In genomic region chr2:47311764-47312503, GRCh38 we compare ENCODE assay signal across 17 cellular contexts. TPM values are rescaled to one million over a fixed set of nuclear protein-coding genes. Genes with fewer than 3 reads are reported as not detected.
DNase-seq lines count a peak whose midpoint lies in the region; ATAC-seq and TF ChIP-seq lines count a peak whose summit lies in the region.
"Had no signal": no experiment of that assay in that cellular context is flagged by ENCODE, and none has a peak within 500 bp of the region (broad histone marks: within the 10 kb centered on the region; RNA-seq: fewer than 3 reads in every experiment).

No MANE protein-coding gene starts in this region.

- 85 to 93% methylated on average over 6 to 8 of the region's 8 CpGs for WGBS in gastroesophageal sphincter (ENCODE audit: low coverage in 1 of 2), 2 donors

- H2AFZ ChIP-seq in PC-9, result no peak overlapping the region

- no peaks in the 10 kb centered on the region for H3K36me3 Mint-ChIP-seq in stimulated activated memory B cell treated with anti-CD40 and anti-IgM and Interleukin-4, amounts not matched to agents 10 μg/mL and 1 μg/mL and 100 μg/mL, for 72 hours
- H3K36me3 Mint-ChIP-seq in activated naive CD4-positive, alpha-beta T cell treated with anti-CD3 and anti-CD28 coated beads for 36 hours (ENCODE audit: low read depth), result no peaks in the 10 kb centered on the region
- no peaks in the 10 kb centered on the region for H3K36me3 Mint-ChIP-seq in activated naive CD4-positive, alpha-beta T cell treated with anti-CD3 and anti-CD28 coated beads, Interleukin-2, amount 10 ng/mL, durations not matched to agents 7 days and 5 days

- H4K20me1 ChIP-seq in BLaER1 treated with 17β-estradiol and CSF1 and Interleukin-3, amounts not matched to agents 10 nM and 100 nM, result no peaks in the 10 kb centered on the region
- H4K20me1 ChIP-seq in PC-9 (ENCODE audit: insufficient read depth), result no peaks in the 10 kb centered on the region

- POLR2A ChIA-PET in PC-9 (lab: Charles Lee; ENCODE audit: unreplicated experiment), result no interaction called here

- H3K9me3 Mint-ChIP-seq in stimulated activated memory B cell treated with anti-CD40 and anti-IgM and Interleukin-4, amounts not matched to agents 10 μg/mL and 1 μg/mL and 100 μg/mL, for 72 hours, result no peaks in the 10 kb centered on the region
- H3K9me3 Mint-ChIP-seq in activated naive CD4-positive, alpha-beta T cell treated with anti-CD3 and anti-CD28 coated beads for 36 hours, result no peaks in the 10 kb centered on the region
- H3K9me3 Mint-ChIP-seq in activated naive CD4-positive, alpha-beta T cell treated with anti-CD3 and anti-CD28 coated beads, Interleukin-2, amount 10 ng/mL, durations not matched to agents 7 days and 5 days, result no peaks in the 10 kb centered on the region

- TF ChIP-seq POLR2A in gastroesophageal sphincter (IDR thresholded peaks at IDR 0.05), result no peak

- BruUV-seq in PC-9 (replicated peaks; lab: Mats Ljungman, UMichigan), result no TSS peak

- no peaks in the 10 kb centered on the region for H3K79me2 ChIP-seq in PC-9 (ENCODE audit: low read depth)

- peak overlapping the region; percentile 13 to 94 (median 88); a peak in 21 of 22 replicates for H3K4me2 ChIP-seq in BLaER1 treated with 17β-estradiol and CSF1 and Interleukin-3, amounts not matched to agents 10 nM and 100 nM
- peak overlapping the region; percentile 77 for H3K4me2 ChIP-seq in PC-9
- H3K4me2 ChIP-seq: smooth muscle cell had no signal

- TF ChIP-seq EP300 in gastroesophageal sphincter (IDR thresholded peaks at IDR 0.05), result no peak

- H3K27me3 Mint-ChIP-seq in stimulated activated memory B cell treated with anti-CD40 and anti-IgM and Interleukin-4, amounts not matched to agents 10 μg/mL and 1 μg/mL and 100 μg/mL, for 72 hours, result no peaks in the 10 kb centered on the region
- H3K27me3 Mint-ChIP-seq in activated naive CD4-positive, alpha-beta T cell treated with anti-CD3 and anti-CD28 coated beads for 36 hours (ENCODE audit: low read depth), result peaks cover 3% of the 10 kb centered on the region
- peaks cover 34% of the 10 kb centered on the region for H3K27me3 Mint-ChIP-seq in activated naive CD4-positive, alpha-beta T cell treated with anti-CD3 and anti-CD28 coated beads, Interleukin-2, amount 10 ng/mL, durations not matched to agents 7 days and 5 days

- ATAC-seq in gastroesophageal sphincter, result no peak
- no peak for ATAC-seq in stimulated activated memory B cell treated with anti-CD40 and anti-IgM and Interleukin-4, amounts not matched to agents 10 μg/mL and 1 μg/mL and 100 μg/mL, for 72 hours
- no peak for ATAC-seq in GM21717 (IDR thresholded peaks at IDR 0.05; ENCODE audit: unreplicated experiment)

- CTCF ChIA-PET in PC-9 (lab: Charles Lee), result no interaction called here
- CTCF ChIA-PET in activated naive CD4-positive, alpha-beta T cell treated with anti-CD3 and anti-CD28 coated beads for 36 hours (lab: Charles Lee), result interaction anchor here (0.7 kb wide), 1 partner anchor 97 kb away, joined by 3 read pairs; no protein-coding TSS in a partner anchor
- CTCF ChIA-PET in activated naive CD4-positive, alpha-beta T cell treated with anti-CD3 and anti-CD28 coated beads, Interleukin-2, amount 10 ng/mL, durations not matched to agents 7 days and 5 days (lab: Charles Lee), result interaction anchor here (0.7 to 1.4 kb wide), 2 partner anchors 8 to 323 kb away, joined by 3 to 4 read pairs; no protein-coding TSS in a partner anchor

- H3K27ac Mint-ChIP-seq in stimulated activated memory B cell treated with anti-CD40 and anti-IgM and Interleukin-4, amounts not matched to agents 10 μg/mL and 1 μg/mL and 100 μg/mL, for 72 hours, result peak overlapping the region; percentile 82
- no peak overlapping the region for H3K27ac Mint-ChIP-seq in activated naive CD4-positive, alpha-beta T cell treated with anti-CD3 and anti-CD28 coated beads for 36 hours
- no peak overlapping the region for H3K27ac Mint-ChIP-seq in activated naive CD4-positive, alpha-beta T cell treated with anti-CD3 and anti-CD28 coated beads, Interleukin-2, amount 10 ng/mL, durations not matched to agents 7 days and 5 days

- H3K9me3 ChIP-seq in BLaER1 treated with 17β-estradiol and CSF1 and Interleukin-3, amounts not matched to agents 10 nM and 100 nM (replicated peaks in 1 of 11), result peaks cover 7 to 15% (median 12%) of the 10 kb centered on the region in 11 experiments; a peak in 18 of 22 replicates
- H3K9me3 ChIP-seq in PC-9 (ENCODE audit: insufficient read depth, low read depth), result no peaks in the 10 kb centered on the region
- H3K9me3 ChIP-seq in gastroesophageal sphincter, result no peaks in the 10 kb centered on the region
- H3K9me3 ChIP-seq: MG63, ovary had no signal

- H3K4me3 Mint-ChIP-seq in stimulated activated memory B cell treated with anti-CD40 and anti-IgM and Interleukin-4, amounts not matched to agents 10 μg/mL and 1 μg/mL and 100 μg/mL, for 72 hours, result no peak overlapping the region
- no peak overlapping the region for H3K4me3 Mint-ChIP-seq in activated naive CD4-positive, alpha-beta T cell treated with anti-CD3 and anti-CD28 coated beads for 36 hours
- no peak overlapping the region for H3K4me3 Mint-ChIP-seq in activated naive CD4-positive, alpha-beta T cell treated with anti-CD3 and anti-CD28 coated beads, Interleukin-2, amount 10 ng/mL, durations not matched to agents 7 days and 5 days

- no peaks in the 10 kb centered on the region for H3K27me3 ChIP-seq in BLaER1 treated with 17β-estradiol and CSF1 and Interleukin-3, amounts not matched to agents 10 nM and 100 nM
- H3K27me3 ChIP-seq in PC-9 (ENCODE audit: insufficient read depth, low read depth) (no peaks in the 10 kb centered on the region), gastroesophageal sphincter (no peaks in the 10 kb centered on the region)
- H3K27me3 ChIP-seq: MG63, ovary had no signal

- intact Hi-C loops in PC-9 (cut with micrococcal nuclease; ENCODE audit: unreplicated experiment), result loop anchor here (5.0 kb wide), 1 partner anchor 115 kb away; no protein-coding TSS in a partner anchor
- intact Hi-C loops in activated naive CD4-positive, alpha-beta T cell treated with anti-CD3 and anti-CD28 coated beads for 36 hours (cut with micrococcal nuclease), result no loop called here

- peaks cover 48% of the 10 kb centered on the region for H3K4me1 Mint-ChIP-seq in stimulated activated memory B cell treated with anti-CD40 and anti-IgM and Interleukin-4, amounts not matched to agents 10 μg/mL and 1 μg/mL and 100 μg/mL, for 72 hours
- no peaks in the 10 kb centered on the region for H3K4me1 Mint-ChIP-seq in activated naive CD4-positive, alpha-beta T cell treated with anti-CD3 and anti-CD28 coated beads for 36 hours (ENCODE audit: low read depth)
- no peaks in the 10 kb centered on the region for H3K4me1 Mint-ChIP-seq in activated naive CD4-positive, alpha-beta T cell treated with anti-CD3 and anti-CD28 coated beads, Interleukin-2, amount 10 ng/mL, durations not matched to agents 7 days and 5 days

- H3K9ac ChIP-seq in BLaER1 treated with 17β-estradiol and CSF1 and Interleukin-3, amounts not matched to agents 10 nM and 100 nM, result peak overlapping the region in 2 of 11 experiments; percentile 72 to 74; a peak in 3 of 22 replicates

- peaks cover 33 to 70% (median 53%) of the 10 kb centered on the region in 10 experiments for H3K4me1 ChIP-seq in BLaER1 treated with 17β-estradiol and CSF1 and Interleukin-3, amounts not matched to agents 10 nM and 100 nM
- H3K4me1 ChIP-seq in PC-9 (replicated peaks; ENCODE audit: insufficient read depth) (peaks cover 69% of the 10 kb centered on the region), gastroesophageal sphincter (peaks cover 0 to 30% (median 19%) of the 10 kb centered on the region in 3 donors)

- TF ChIP-seq CTCF in PC-9 (conservative IDR thresholded peaks at IDR 0.05) (no peak), gastroesophageal sphincter (IDR thresholded peaks at IDR 0.05) (no peak)

- H3F3A ChIP-seq in PC-9 (ENCODE audit: insufficient read depth, low read depth), result peaks cover 69% of the 10 kb centered on the region

- peak overlapping the region in 9 of 11 experiments; percentile 78 to 92 (median 85); a peak in 16 of 22 replicates for H3K27ac ChIP-seq in BLaER1 treated with 17β-estradiol and CSF1 and Interleukin-3, amounts not matched to agents 10 nM and 100 nM
- H3K27ac ChIP-seq in PC-9 (peak overlapping the region; percentile 96), gastroesophageal sphincter (peak overlapping the region in 3 of 4 donors; percentile 64 to 69 (median 65))
- H3K27ac ChIP-seq: ovary had no signal

- no peak overlapping the region for H3K4me3 ChIP-seq in BLaER1 treated with 17β-estradiol and CSF1 and Interleukin-3, amounts not matched to agents 10 nM and 100 nM
- no peak overlapping the region for H3K4me3 ChIP-seq in PC-9
- no peak overlapping the region for H3K4me3 ChIP-seq in gastroesophageal sphincter
- H3K4me3 ChIP-seq: MG63, ovary, smooth muscle cell had no signal

- DNase-seq in PC-9 (no peak), NCI-H2171 treated with DMSO at 0.1 percent for 48 hours (lab: John Stamatoyannopoulos, UW) (no peak)
- no peak for DNase-seq in activated naive CD4-positive, alpha-beta T cell treated with anti-CD3 and anti-CD28 coated beads for 36 hours
- no peak for DNase-seq in activated naive CD4-positive, alpha-beta T cell treated with anti-CD3 and anti-CD28 coated beads, Interleukin-2, amount 10 ng/mL, durations not matched to agents 7 days and 5 days
- DNase-seq: activated gamma-delta T cell, Calu3, MG63, NCI-H187 treated with DMSO at 0.1 percent for 48 hours, NCI-H510A treated with DMSO at 0.1 percent for 48 hours, ovary had no signal

- H3K9me2 ChIP-seq in PC-9 (ENCODE audit: insufficient read depth), result no peaks in the 10 kb centered on the region

- H3K36me3 ChIP-seq in BLaER1 treated with 17β-estradiol and CSF1 and Interleukin-3, amounts not matched to agents 10 nM and 100 nM, result no peaks in the 10 kb centered on the region
- H3K36me3 ChIP-seq in PC-9 (ENCODE audit: low read depth) (no peaks in the 10 kb centered on the region), gastroesophageal sphincter (no peaks in the 10 kb centered on the region)
- H3K36me3 ChIP-seq: MG63, ovary had no signal

RNA-seq across cellular contexts. Expression of gene EPCAM, which starts 57.2 kb away (rescaled TPM):
- total RNA-seq in PC-9 (2021) (303 and 334 TPM in 2 replicates), gastroesophageal sphincter (1 to 10 TPM in 1 of 4 donors, under 1 TPM in 1, not detected in 2; 0.54 to 6.1 TPM)
- under 1 TPM; 0.17 to 0.30 TPM for total RNA-seq in activated naive CD4-positive, alpha-beta T cell treated with anti-CD3 and anti-CD28 coated beads for 36 hours
- total RNA-seq: OCI-LY7, SK-MEL-5 had no signal

Comparison
In these comparisons a context has a peak if more than half of its experiments do, and no peak if none do; other contexts are left out.
1. RNA of gene EPCAM, which starts 57.2 kb away (total RNA-seq): 303 to 334 TPM in PC-9; 0.54 to 6.1 TPM in gastroesophageal sphincter and 0.17 to 0.30 TPM in activated naive CD4-positive, alpha-beta T cell treated with anti-CD3 and anti-CD28 coated beads for 36 hours; every median in the first group is over 10 times any median in the second.
2. Peak in every context shown above with its lines, with median percentiles within 50 percentile points of each other: H3K27ac ChIP-seq.